In genomic region chr13:51995677-51996551, GRCh38 we compare ENCODE assay signal across 11 cellular contexts. TPM values are rescaled to one million over a fixed set of nuclear protein-coding genes. Genes with fewer than 3 reads are reported as not detected.
A peak's percentile ranks its signal among the peaks of the same experiment; 100 is the strongest.
DNase-seq lines count a peak whose midpoint lies in the region; ATAC-seq, FAIRE-seq and TF ChIP-seq lines count a peak whose summit lies in the region.
"Had no signal": no experiment of that assay in that cellular context is flagged by ENCODE, and none has a peak within 500 bp of the region (broad histone marks: within the 10 kb centered on the region; RNA-seq: fewer than 3 reads in every experiment).

No MANE protein-coding gene starts in this region.

- no peak for FAIRE-seq in bronchial epithelial cell (lab: Jason Lieb, UNC)

- DNase-seq in NCI-H2171 treated with DMSO at 0.1 percent for 48 hours (lab: John Stamatoyannopoulos, UW) (peak; percentile 58), NCI-H2171 (lab: John Stamatoyannopoulos, UW) (no peak), bronchial epithelial cell (ENCODE audit: low read depth) (peak; percentile 39), left lobe of liver (ENCODE audit: low spot score) (peak; percentile 93), thoracic aorta (ENCODE audit: low spot score) (no peak), cortex of kidney (lab: John Stamatoyannopoulos, UW) (no peak)
- no peak for DNase-seq in naive thymus-derived CD8-positive, alpha-beta T cell
- DNase-seq: activated CD4-positive, alpha-beta memory T cell treated with anti-CD3 and anti-CD28 coated beads, Interleukin-2, amount 10 ng/mL, durations not matched to agents 7 days and 5 days; effector memory CD4-positive, alpha-beta T cell; NCI-H526 treated with DMSO at 0.1 percent for 48 hours had no signal

- H3K9me3 ChIP-seq in thoracic aorta = no peaks in the 10 kb centered on the region

- H3K36me3 ChIP-seq in bronchial epithelial cell (ENCODE audit: control insufficient read depth, insufficient read depth, low read length) (no peaks in the 10 kb centered on the region), thoracic aorta (no peaks in the 10 kb centered on the region)

- H3K36me3 Mint-ChIP-seq in naive thymus-derived CD8-positive, alpha-beta T cell = no peaks in the 10 kb centered on the region

- H3K4me3 Mint-ChIP-seq in naive thymus-derived CD8-positive, alpha-beta T cell = no peak overlapping the region
- H3K4me3 Mint-ChIP-seq: activated CD4-positive, alpha-beta memory T cell treated with anti-CD3 and anti-CD28 coated beads, Interleukin-2, amount 10 ng/mL, durations not matched to agents 7 days and 5 days had no signal

- peaks cover 0 to 7% (median under 1%) of the 10 kb centered on the region in 4 donors for H3K4me1 Mint-ChIP-seq in naive thymus-derived CD8-positive, alpha-beta T cell

- TF ChIP-seq CTCF in bronchial epithelial cell (IDR thresholded peaks at IDR 0.05; ENCODE audit: insufficient read depth, low read length, severe bottlenecking) = peak; percentile 17
- no peak for TF ChIP-seq CTCF in thoracic aorta (IDR thresholded peaks at IDR 0.05)

- ATAC-seq in left lobe of liver (peak; percentile 81), thoracic aorta (ENCODE audit: insufficient number of reproducible peaks, low FRiP score, low read depth) (peak; percentile 15), GM21360 (IDR thresholded peaks at IDR 0.05; ENCODE audit: unreplicated experiment) (no peak)
- no peak for ATAC-seq in naive thymus-derived CD8-positive, alpha-beta T cell

- peaks cover 7 to 35% (median 10%) of the 10 kb centered on the region in 5 donors for H3K27me3 Mint-ChIP-seq in naive thymus-derived CD8-positive, alpha-beta T cell

- H3K4me1 ChIP-seq in thoracic aorta (ENCODE audit: control insufficient read depth in 1 of 2, low read depth in 2 of 2) = peaks cover 7 to 30% of the 10 kb centered on the region in 2 donors

- H3K27me3 ChIP-seq in bronchial epithelial cell (ENCODE audit: control insufficient read depth, insufficient read depth, low read length) (peaks cover 14% of the 10 kb centered on the region), thoracic aorta (replicated peaks; ENCODE audit: insufficient read depth) (no peaks in the 10 kb centered on the region)

- H3K27ac Mint-ChIP-seq in naive thymus-derived CD8-positive, alpha-beta T cell = no peak overlapping the region
- H3K27ac Mint-ChIP-seq: activated CD4-positive, alpha-beta memory T cell treated with anti-CD3 and anti-CD28 coated beads, Interleukin-2, amount 10 ng/mL, durations not matched to agents 7 days and 5 days had no signal

- H3K4me3 ChIP-seq in bronchial epithelial cell (ENCODE audit: low read depth, low read length) (no peak overlapping the region), thoracic aorta (peak overlapping the region; percentile 0)

- POLR2A ChIA-PET in naive thymus-derived CD8-positive, alpha-beta T cell (lab: Charles Lee) = no interaction called here

- peak overlapping the region; percentile 4 to 20 for H3K27ac ChIP-seq in thoracic aorta

- H3K9me3 Mint-ChIP-seq in naive thymus-derived CD8-positive, alpha-beta T cell = no peaks in the 10 kb centered on the region
- H3K9me3 Mint-ChIP-seq: activated CD4-positive, alpha-beta memory T cell treated with anti-CD3 and anti-CD28 coated beads, Interleukin-2, amount 10 ng/mL, durations not matched to agents 7 days and 5 days had no signal

RNA-seq across cellular contexts. Expression of gene ATP7B, which starts 15.3 kb away (rescaled TPM):
- total RNA-seq in bronchial epithelial cell = 3.9 and 8.7 TPM in 2 replicates
- total RNA-seq in left lobe of liver = 32.2 TPM
- total RNA-seq in thoracic aorta = 1 to 10 TPM; 6.8 to 7.1 TPM
- 1 to 10 TPM; 1.2 to 1.7 TPM for total RNA-seq in naive thymus-derived CD8-positive, alpha-beta T cell
- polyA plus RNA-seq in naive thymus-derived CD8-positive, alpha-beta T cell = under 1 TPM; 0.06 to 0.29 (median 0.26) TPM

RNA-seq across cellular contexts. Expression of gene ALG11, which starts 16.3 kb away (rescaled TPM):
- total RNA-seq in bronchial epithelial cell (17.5 and 24.5 TPM in 2 replicates), left lobe of liver (25.4 TPM), thoracic aorta (10 to 100 TPM; 20.7 to 30.3 TPM)
- 10 to 100 TPM; 39.8 to 47.0 TPM for total RNA-seq in naive thymus-derived CD8-positive, alpha-beta T cell
- polyA plus RNA-seq in naive thymus-derived CD8-positive, alpha-beta T cell = 10 to 100 TPM; 22.1 to 25.5 (median 23.8) TPM

RNA-seq across cellular contexts. Expression of gene UTP14C, which starts 28.6 kb away (rescaled TPM):
- total RNA-seq in bronchial epithelial cell = 10.6 and 10.8 TPM in 2 replicates
- total RNA-seq in left lobe of liver = 7.9 TPM
- total RNA-seq in thoracic aorta = 10 to 100 TPM; 13.9 to 26.0 TPM
- total RNA-seq in naive thymus-derived CD8-positive, alpha-beta T cell = 10 to 100 TPM; 11.6 to 14.4 TPM
- 1 to 10 TPM; 2.4 to 3.6 (median 3.3) TPM for polyA plus RNA-seq in naive thymus-derived CD8-positive, alpha-beta T cell

Comparison
In these comparisons a context has a peak if more than half of its experiments do, and no peak if none do; other contexts are left out.
1. DNase-seq: peak in NCI-H2171 treated with DMSO at 0.1 percent for 48 hours (single experiment), bronchial epithelial cell (single experiment) and left lobe of liver (single experiment); none in NCI-H2171 (single experiment), thoracic aorta (single experiment), cortex of kidney (single experiment) and naive thymus-derived CD8-positive, alpha-beta T cell (0 of 10).
2. ATAC-seq: peak in left lobe of liver (single experiment) and thoracic aorta (single experiment); none in GM21360 (single experiment) and naive thymus-derived CD8-positive, alpha-beta T cell (0 of 2).